ENCODE assay signal across 12 cellular contexts in genomic region chr2:19648583-19648982, GRCh38.
DNase-seq lines count a peak whose midpoint lies in the region; ATAC-seq and TF ChIP-seq lines count a peak whose summit lies in the region.
"Had no signal": no experiment of that assay in that cellular context is flagged by ENCODE, and none has a peak within 500 bp of the region (broad histone marks: within the 10 kb centered on the region; RNA-seq: fewer than 3 reads in every experiment).

No MANE protein-coding gene starts in this region.

- H3K9me3 ChIP-seq in PC-3 (ENCODE audit: low read length) (no peaks in the 10 kb centered on the region), esophagus muscularis mucosa (no peaks in the 10 kb centered on the region), mesenchymal stem cell (ENCODE audit: control insufficient read depth, low read length) (no peaks in the 10 kb centered on the region), colonic mucosa (no peaks in the 10 kb centered on the region)

- no peak overlapping the region for H4K91ac ChIP-seq in mesenchymal stem cell (ENCODE audit: low read length)

- no peaks in the 10 kb centered on the region for H3K36me3 ChIP-seq in BJ (ENCODE audit: control insufficient read depth, insufficient read depth, low read length)
- no peaks in the 10 kb centered on the region for H3K36me3 ChIP-seq in PC-3 (ENCODE audit: low read depth, low read length)
- H3K36me3 ChIP-seq in esophagus muscularis mucosa: no peaks in the 10 kb centered on the region
- H3K36me3 ChIP-seq in mesenchymal stem cell (ENCODE audit: control insufficient read depth in 1 of 2, insufficient read depth in 2 of 2, low read depth in 1 of 2, low read length in 2 of 2): no peaks in the 10 kb centered on the region
- no peaks in the 10 kb centered on the region for H3K36me3 ChIP-seq in colonic mucosa

- H2BK120ac ChIP-seq in mesenchymal stem cell (ENCODE audit: low read depth, low read length): no peak overlapping the region

- ATAC-seq in PC-3 (peak; percentile 87), GM21367 (IDR thresholded peaks at IDR 0.05; ENCODE audit: unreplicated experiment) (no peak)

- no peak overlapping the region for H3K4me3 ChIP-seq in BJ (ENCODE audit: low read depth, low read length)
- H3K4me3 ChIP-seq in PC-3 (ENCODE audit: low read length): no peak overlapping the region
- no peak overlapping the region for H3K4me3 ChIP-seq in esophagus muscularis mucosa
- no peak overlapping the region for H3K4me3 ChIP-seq in mesenchymal stem cell (ENCODE audit: insufficient read depth in 1 of 2, low read depth in 1 of 2, low read length in 2 of 2)
- H3K4me3 ChIP-seq in colonic mucosa: no peak overlapping the region

- H3K18ac ChIP-seq in mesenchymal stem cell (ENCODE audit: low read depth in 1 of 2, low read length in 2 of 2): no peak overlapping the region

- H3K4me2 ChIP-seq in PC-3 (ENCODE audit: low read length) (peak overlapping the region; percentile 45), mesenchymal stem cell (ENCODE audit: low read length, poor library complexity, severe bottlenecking) (no peak overlapping the region)

- no peak overlapping the region for H2BK12ac ChIP-seq in mesenchymal stem cell (ENCODE audit: low read length in 2 of 2)

- H3K23ac ChIP-seq in mesenchymal stem cell (ENCODE audit: low read length in 2 of 2): no peak overlapping the region

- DNase-seq in BJ (ENCODE audit: low read depth) (peak; percentile 60), PC-3 (peak; percentile 84), esophagus muscularis mucosa (ENCODE audit: extremely low spot score) (peak; percentile 91), mesenchymal stem cell (peak; percentile 86), globus pallidus (ENCODE audit: low spot score) (no peak), GM10248 (ENCODE audit: extremely low spot score) (no peak), colonic mucosa (no peak)
- DNase-seq: activated CD4-positive, alpha-beta T cell treated with anti-CD3 and anti-CD28 coated beads, Interleukin-2, amount 10 ng/mL, durations not matched to agents 24 days and 14 days; GOT3; hypothalamus; NCI-H748 treated with DMSO at 0.1 percent for 48 hours had no signal

- peaks cover 24% of the 10 kb centered on the region for H3K4me1 ChIP-seq in PC-3 (ENCODE audit: insufficient read depth, low read length)
- peaks cover 0 to 21% (median 10%) of the 10 kb centered on the region in 4 donors for H3K4me1 ChIP-seq in esophagus muscularis mucosa
- peaks cover 2% of the 10 kb centered on the region for H3K4me1 ChIP-seq in mesenchymal stem cell (ENCODE audit: control insufficient read depth, insufficient read depth, low read depth, low read length)
- H3K4me1 ChIP-seq in colonic mucosa: no peaks in the 10 kb centered on the region

- no peak overlapping the region for H2AFZ ChIP-seq in PC-3 (ENCODE audit: low read length)
- no peak overlapping the region for H2AFZ ChIP-seq in mesenchymal stem cell (ENCODE audit: low read depth, low read length)

- H3K9me2 ChIP-seq in PC-3 (replicated peaks; ENCODE audit: low read length): no peaks in the 10 kb centered on the region

- no peak overlapping the region for H2BK5ac ChIP-seq in mesenchymal stem cell (ENCODE audit: low read depth, low read length, poor library complexity, severe bottlenecking)

- H3F3A ChIP-seq in PC-3 (ENCODE audit: low read length, unreplicated experiment): no peaks in the 10 kb centered on the region

- peak overlapping the region; percentile 36; the same call in 1 of the 2 replicates for H3K27ac ChIP-seq in PC-3 (ENCODE audit: low read length)
- peak overlapping the region in 1 of 4 donors; percentile 15 for H3K27ac ChIP-seq in esophagus muscularis mucosa (replicated peaks in 1 of 4)
- no peak overlapping the region for H3K27ac ChIP-seq in mesenchymal stem cell (ENCODE audit: low read length, poor library complexity, severe bottlenecking)
- no peak overlapping the region for H3K27ac ChIP-seq in colonic mucosa

- POLR2A ChIA-PET in BJ (lab: Charles Lee) (no interaction called here), PC-3 (lab: Charles Lee; ENCODE audit: unreplicated experiment) (no interaction called here), GM10248 (lab: Yijun Ruan, JAX) (no interaction called here)

- H3K79me2 ChIP-seq in PC-3 (ENCODE audit: low read length): no peaks in the 10 kb centered on the region

- no peak overlapping the region for H4K8ac ChIP-seq in mesenchymal stem cell (ENCODE audit: low read length)

- intact Hi-C loops in PC-3 (cut with micrococcal nuclease): no loop called here
- intact Hi-C loops in esophagus muscularis mucosa (cut with DNase I): no loop called here
- intact Hi-C loops in colonic mucosa (cut with DNase I): no loop called here

- no peak for TF ChIP-seq EP300 in esophagus muscularis mucosa (IDR thresholded peaks at IDR 0.05)

- H3K27me3 ChIP-seq in BJ (ENCODE audit: control insufficient read depth, insufficient read depth, low read length): no peaks in the 10 kb centered on the region; the same call in 1 of the 2 replicates
- H3K27me3 ChIP-seq in PC-3 (ENCODE audit: low read length): no peaks in the 10 kb centered on the region
- H3K27me3 ChIP-seq in esophagus muscularis mucosa: no peaks in the 10 kb centered on the region
- no peaks in the 10 kb centered on the region for H3K27me3 ChIP-seq in mesenchymal stem cell (ENCODE audit: control insufficient read depth in 1 of 2, insufficient read depth in 1 of 2, low read length in 2 of 2)
- no peaks in the 10 kb centered on the region for H3K27me3 ChIP-seq in colonic mucosa

- no peak overlapping the region for H2BK15ac ChIP-seq in mesenchymal stem cell (ENCODE audit: low read depth, poor library complexity, severe bottlenecking)

- H3K14ac ChIP-seq in mesenchymal stem cell (ENCODE audit: low read length in 2 of 2): no peak overlapping the region

- BruUV-seq in PC-3 (replicated peaks; lab: Mats Ljungman, UMichigan): no TSS peak

- CTCF ChIA-PET in BJ (lab: Yijun Ruan, JAX): interaction anchor here (1.0 kb wide), 1 partner anchor 215 kb away, joined by 3 read pairs; no protein-coding TSS in a partner anchor
- CTCF ChIA-PET in PC-3 (lab: Charles Lee): no interaction called here
- CTCF ChIA-PET in GM10248 (lab: Yijun Ruan, JAX): no interaction called here

- H3K9ac ChIP-seq in PC-3 (ENCODE audit: low read length) (no peak overlapping the region), mesenchymal stem cell (ENCODE audit: low read length) (no peak overlapping the region), colonic mucosa (ENCODE audit: low read depth in 2 of 2, low read length in 2 of 2) (no peak overlapping the region)

- H4K20me1 ChIP-seq in PC-3 (ENCODE audit: low read length): no peaks in the 10 kb centered on the region

- H2AK5ac ChIP-seq in mesenchymal stem cell (ENCODE audit: low read length, severe bottlenecking): no peak overlapping the region

- TF ChIP-seq POLR2A in esophagus muscularis mucosa (IDR thresholded peaks at IDR 0.05; ENCODE audit: low read depth): no peak

- H3K79me1 ChIP-seq in mesenchymal stem cell (replicated peaks; ENCODE audit: low read length, poor library complexity, severe bottlenecking): no peaks in the 10 kb centered on the region

- no peak overlapping the region for H3K4ac ChIP-seq in mesenchymal stem cell (ENCODE audit: low read depth in 1 of 2, low read length in 2 of 2)

- 27% methylated on average over 1 of the region's 1 CpG for WGBS in esophagus muscularis mucosa
- 4% methylated on average over 1 of the region's 1 CpG for WGBS in mesenchymal stem cell

- TF ChIP-seq CTCF in BJ (IDR thresholded peaks at IDR 0.05; ENCODE audit: insufficient read depth, low read depth, low read length) (no peak), PC-3 (conservative IDR thresholded peaks at IDR 0.05; ENCODE audit: low read depth, low read length) (no peak), esophagus muscularis mucosa (IDR thresholded peaks at IDR 0.05) (no peak), GM10248 (IDR thresholded peaks at IDR 0.05; ENCODE audit: control extremely low read depth, extremely low read depth, low read depth, missing control alignments) (no peak), colonic mucosa (IDR thresholded peaks at IDR 0.05) (no peak)

Comparison
In these comparisons a context has a peak if more than half of its experiments do, and no peak if none do; other contexts are left out.
1. DNase-seq: peak in BJ (single experiment), PC-3 (single experiment), esophagus muscularis mucosa (single experiment) and mesenchymal stem cell (single experiment); none in globus pallidus (single experiment), GM10248 (single experiment) and colonic mucosa (single experiment).